In genomic region chr7:5528815-5529442, GRCh38 we compare ENCODE assay signal across 8 cellular contexts. TPM values are rescaled to one million over a fixed set of nuclear protein-coding genes. Genes with fewer than 3 reads are reported as not detected.
DNase-seq lines count a peak whose midpoint lies in the region; ATAC-seq and TF ChIP-seq lines count a peak whose summit lies in the region.

No MANE protein-coding gene starts in this region.

- no peaks in the 10 kb centered on the region for H3K9me3 Mint-ChIP-seq in activated CD4-positive, alpha-beta memory T cell treated with anti-CD3 and anti-CD28 coated beads, Interleukin-2, amount 10 ng/mL, durations not matched to agents 7 days and 5 days

- CTCF ChIA-PET in HEK293 (lab: Yijun Ruan, JAX) = interaction anchor here (0.7 to 1.1 kb wide), 6 partner anchors 19 to 331 kb away, joined by 3 to 6 read pairs (median 4); no protein-coding TSS in a partner anchor
- CTCF ChIA-PET in activated CD4-positive, alpha-beta memory T cell treated with anti-CD3 and anti-CD28 coated beads, Interleukin-2, amount 10 ng/mL, durations not matched to agents 7 days and 5 days (lab: Charles Lee) = interaction anchor here (0.6 to 1.4 kb wide), 3 partner anchors 21 to 165 kb away, joined by 3 to 4 read pairs (median 4); no protein-coding TSS in a partner anchor

- H3K79me2 ChIP-seq in hepatocyte (peaks cover 55% of the 10 kb centered on the region), smooth muscle cell (ENCODE audit: low read depth) (peaks cover 49% of the 10 kb centered on the region)

- no peaks in the 10 kb centered on the region for H3K9me2 ChIP-seq in hepatocyte (replicated peaks; ENCODE audit: insufficient read depth)

- H3K4me3 ChIP-seq in HEK293 (ENCODE audit: low read depth, low read length) (peak overlapping the region; percentile 92), hepatocyte (peak overlapping the region; percentile 97), smooth muscle cell (peak overlapping the region; percentile 99)

- H3K27ac Mint-ChIP-seq in activated CD4-positive, alpha-beta memory T cell treated with anti-CD3 and anti-CD28 coated beads, Interleukin-2, amount 10 ng/mL, durations not matched to agents 7 days and 5 days = peak overlapping the region; percentile 96

- H3K36me3 ChIP-seq in HEK293 (ENCODE audit: control insufficient read depth in 2 of 2, insufficient read depth in 1 of 2, low read length in 2 of 2) = peaks cover 7 to 45% of the 10 kb centered on the region in 2 experiments
- H3K36me3 ChIP-seq in hepatocyte (replicated peaks; ENCODE audit: insufficient read depth, low read depth) = peaks cover 9% of the 10 kb centered on the region
- H3K36me3 ChIP-seq in smooth muscle cell (ENCODE audit: low read depth) = peaks cover 11% of the 10 kb centered on the region

- TF ChIP-seq CTCF in HEK293 (tag by site-specific recombination; IDR thresholded peaks at IDR 0.05) (no peak), hepatocyte (IDR thresholded peaks at IDR 0.05; ENCODE audit: poor library complexity) (no peak), smooth muscle cell (IDR thresholded peaks at IDR 0.05; ENCODE audit: borderline replicate concordance, insufficient read depth, poor library complexity, severe bottlenecking) (no peak)

- H3K4me1 ChIP-seq in HEK293 (ENCODE audit: control insufficient read depth, insufficient read depth, low read length) (no peaks in the 10 kb centered on the region), hepatocyte (ENCODE audit: insufficient read depth) (peaks cover 35% of the 10 kb centered on the region), smooth muscle cell (ENCODE audit: low read depth) (peaks cover 25% of the 10 kb centered on the region)

- H4K20me1 ChIP-seq in hepatocyte (ENCODE audit: insufficient read depth, poor library complexity, severe bottlenecking) (peaks cover 45% of the 10 kb centered on the region), smooth muscle cell (ENCODE audit: low read depth) (peaks cover 64% of the 10 kb centered on the region)

- H3K27me3 Mint-ChIP-seq in activated CD4-positive, alpha-beta memory T cell treated with anti-CD3 and anti-CD28 coated beads, Interleukin-2, amount 10 ng/mL, durations not matched to agents 7 days and 5 days = no peaks in the 10 kb centered on the region

- 7% methylated on average over 19 of the region's 23 CpGs for WGBS in hepatocyte (ENCODE audit: low lambda C conversion rate, missing lambda C conversion rate)
- 4% methylated on average over 23 of the region's 23 CpGs for WGBS in smooth muscle cell (ENCODE audit: low lambda C conversion rate)

- no peak for DNase-seq in activated CD4-positive, alpha-beta memory T cell treated with anti-CD3 and anti-CD28 coated beads, Interleukin-2, amount 10 ng/mL, durations not matched to agents 7 days and 5 days
- DNase-seq in hepatocyte (ENCODE audit: low spot score) (no peak), smooth muscle cell (lab: John Stamatoyannopoulos, UW; ENCODE audit: unreplicated experiment) (no peak), DMS53 (lab: John Stamatoyannopoulos, UW) (no peak)
- DNase-seq in stimulated activated CD4-positive, alpha-beta T cell treated with anti-CD3 and anti-CD28 coated beads, Interleukin-4, amount 100 ng/mL, for 4 hours = no peak

- ATAC-seq in HG03039 (IDR thresholded peaks at IDR 0.05; ENCODE audit: unreplicated experiment) (no peak), HG03521 (IDR thresholded peaks at IDR 0.05; ENCODE audit: unreplicated experiment) (no peak)

- H3K9me3 ChIP-seq in HEK293 (ENCODE audit: control insufficient read depth, insufficient read depth, low read depth, low read length) (no peaks in the 10 kb centered on the region), hepatocyte (ENCODE audit: low read depth) (no peaks in the 10 kb centered on the region), smooth muscle cell (replicated peaks; ENCODE audit: low read depth) (no peaks in the 10 kb centered on the region)

- H3K9ac ChIP-seq in smooth muscle cell (ENCODE audit: low read depth) = peak overlapping the region; percentile 90

- peak overlapping the region; percentile 99 for H3K27ac ChIP-seq in HEK293 (ENCODE audit: extremely low read depth, low read depth, low read length)
- H3K27ac ChIP-seq in hepatocyte = peak overlapping the region; percentile 100
- peak overlapping the region; percentile 77 for H3K27ac ChIP-seq in smooth muscle cell (ENCODE audit: low read depth)

- H3K4me3 Mint-ChIP-seq in activated CD4-positive, alpha-beta memory T cell treated with anti-CD3 and anti-CD28 coated beads, Interleukin-2, amount 10 ng/mL, durations not matched to agents 7 days and 5 days = peak overlapping the region; percentile 99

- H3K27me3 ChIP-seq in hepatocyte (no peaks in the 10 kb centered on the region), smooth muscle cell (ENCODE audit: low read depth) (no peaks in the 10 kb centered on the region)

- H3K36me3 Mint-ChIP-seq in activated CD4-positive, alpha-beta memory T cell treated with anti-CD3 and anti-CD28 coated beads, Interleukin-2, amount 10 ng/mL, durations not matched to agents 7 days and 5 days (ENCODE audit: low read depth) = peaks cover 54% of the 10 kb centered on the region

- H3K4me1 Mint-ChIP-seq in activated CD4-positive, alpha-beta memory T cell treated with anti-CD3 and anti-CD28 coated beads, Interleukin-2, amount 10 ng/mL, durations not matched to agents 7 days and 5 days = peaks cover 44% of the 10 kb centered on the region

- POLR2A ChIA-PET in HEK293 (lab: Yijun Ruan, JAX) = interaction anchor here (0.6 kb wide), 1 partner anchor 29 kb away, joined by 4 read pairs; no protein-coding TSS in a partner anchor
- POLR2A ChIA-PET in activated CD4-positive, alpha-beta memory T cell treated with anti-CD3 and anti-CD28 coated beads, Interleukin-2, amount 10 ng/mL, durations not matched to agents 7 days and 5 days (lab: Charles Lee) = interaction anchor here (0.9 to 1.3 kb wide), 4 partner anchors 16 to 249 kb away, joined by 3 read pairs; no protein-coding TSS in a partner anchor

- H3F3A ChIP-seq in smooth muscle cell (ENCODE audit: low read depth) = peaks cover 47% of the 10 kb centered on the region

- H3K4me2 ChIP-seq in hepatocyte (peak overlapping the region; percentile 87), smooth muscle cell (peak overlapping the region; percentile 91)

- H2AFZ ChIP-seq in hepatocyte (no peak overlapping the region), smooth muscle cell (ENCODE audit: low read depth) (no peak overlapping the region)

TF ChIP-seq in HEK293, 187 proteins besides CTCF, POLR2A, EP300 and RAD21:
- no peak for TF ChIP-seq MEIS1 (CRISPR knock-in tag; IDR thresholded peaks at IDR 0.05; ENCODE audit: borderline replicate concordance)
- no peak for TF ChIP-seq ZNF76 (tag by site-specific recombination; IDR thresholded peaks at IDR 0.05; ENCODE audit: borderline replicate concordance, low read depth)
- TF ChIP-seq, protein P1, sequence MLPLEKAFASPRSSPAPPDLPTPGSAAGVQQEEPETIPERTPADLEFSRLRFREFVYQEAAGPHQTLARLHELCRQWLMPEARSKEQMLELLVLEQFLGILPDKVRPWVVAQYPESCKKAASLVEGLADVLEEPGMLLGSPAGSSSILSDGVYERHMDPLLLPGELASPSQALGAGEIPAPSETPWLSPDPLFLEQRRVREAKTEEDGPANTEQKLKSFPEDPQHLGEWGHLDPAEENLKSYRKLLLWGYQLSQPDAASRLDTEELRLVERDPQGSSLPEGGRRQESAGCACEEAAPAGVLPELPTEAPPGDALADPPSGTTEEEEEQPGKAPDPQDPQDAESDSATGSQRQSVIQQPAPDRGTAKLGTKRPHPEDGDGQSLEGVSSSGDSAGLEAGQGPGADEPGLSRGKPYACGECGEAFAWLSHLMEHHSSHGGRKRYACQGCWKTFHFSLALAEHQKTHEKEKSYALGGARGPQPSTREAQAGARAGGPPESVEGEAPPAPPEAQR (tag by site-specific recombination; IDR thresholded peaks at IDR 0.05) = no peak
- no peak for TF ChIP-seq ZBTB6 (tag by site-specific recombination; IDR thresholded peaks at IDR 0.05)
- TF ChIP-seq ZNF354C (tag by site-specific recombination; IDR thresholded peaks at IDR 0.05; ENCODE audit: borderline replicate concordance, low read depth) = no peak

RNA-seq across cellular contexts. Expression of gene ACTB, which starts 1.5 kb away (rescaled TPM):
- total RNA-seq in activated CD4-positive, alpha-beta memory T cell treated with anti-CD3 and anti-CD28 coated beads, Interleukin-2, amount 10 ng/mL, durations not matched to agents 7 days and 5 days = over 10,000 TPM; 11,429 to 11,435 TPM
- total RNA-seq in hepatocyte (1,721 and 2,048 TPM in 2 replicates), smooth muscle cell (4,583 and 5,789 TPM in 2 replicates)
- polyA plus RNA-seq in hepatocyte (6,911 and 7,012 TPM in 2 replicates), smooth muscle cell (15,841 and 17,804 TPM in 2 replicates)

RNA-seq across cellular contexts. Expression of gene FBXL18, which starts 15.3 kb away (rescaled TPM):
- total RNA-seq in activated CD4-positive, alpha-beta memory T cell treated with anti-CD3 and anti-CD28 coated beads, Interleukin-2, amount 10 ng/mL, durations not matched to agents 7 days and 5 days = 10 to 100 TPM in 1 of 2 experiments, 1 to 10 TPM in 1; 9.4 to 10.1 TPM
- total RNA-seq in hepatocyte = 3.1 and 4.2 TPM in 2 replicates
- polyA plus RNA-seq in hepatocyte = 3.2 and 4.0 TPM in 2 replicates
- 4.2 and 11.0 TPM in 2 replicates for total RNA-seq in smooth muscle cell
- polyA plus RNA-seq in smooth muscle cell = 3.6 and 8.5 TPM in 2 replicates
